Comparison of ENCODE assay signal across 18 cellular contexts in the genomic region with DNA sequence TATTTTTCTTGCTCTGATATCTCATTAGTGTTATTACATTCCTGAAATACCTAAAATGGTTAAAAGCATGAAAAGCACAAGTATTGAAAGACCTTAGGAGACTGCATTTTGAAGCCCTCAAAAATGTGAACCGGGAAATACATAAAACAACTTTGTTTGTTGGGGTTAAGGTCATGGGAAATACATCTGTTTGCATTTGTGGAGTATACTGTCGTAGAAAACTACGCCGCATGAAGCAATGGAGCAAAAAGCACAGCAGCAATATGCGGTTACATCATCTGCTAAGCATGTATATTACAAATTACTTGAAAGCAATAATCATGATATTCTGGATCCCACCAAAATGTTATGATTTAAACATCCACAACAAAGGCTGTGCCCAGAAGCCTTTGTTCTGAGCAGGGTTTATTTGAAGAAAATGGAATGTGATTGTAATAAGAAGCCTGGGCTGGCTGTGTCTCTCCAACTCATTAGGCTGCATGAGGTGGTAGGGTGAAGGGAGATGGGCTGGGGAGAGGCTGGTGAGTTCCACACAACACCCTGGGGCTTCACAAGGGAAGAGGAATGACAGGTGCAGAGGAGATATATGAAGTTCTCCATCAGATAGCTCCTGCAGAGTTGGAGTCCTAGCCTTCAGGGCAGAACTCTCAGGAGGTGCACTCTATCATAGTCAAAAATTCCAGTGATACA.
DNase-seq lines count a peak whose midpoint lies in the region; ATAC-seq, FAIRE-seq and TF ChIP-seq lines count a peak whose summit lies in the region.
"Had no signal": no experiment of that assay in that cellular context is flagged by ENCODE, and none has a peak within 500 bp of the region (broad histone marks: within the 10 kb centered on the region; RNA-seq: fewer than 3 reads in every experiment).

No MANE protein-coding gene starts in this region.

- peak overlapping the region; percentile 74 for H3K27ac Mint-ChIP-seq in astrocyte (ENCODE audit: unreplicated experiment)
- H3K27ac Mint-ChIP-seq: activated T-helper 2 cell treated with anti-CD3 and anti-CD28 coated beads, Interferon-gamma antibody, Interleukin-2, Interleukin-4, amounts not matched to agents 10 μg/mL and 5 μg/mL and 100 μg/mL, durations not matched to agents 14 hours and 24 hours and 36 hours had no signal

- DNase-seq in GM04504 (ENCODE audit: low read depth) (peak; percentile 24), astrocyte (ENCODE audit: low read depth) (peak; percentile 76), foreskin fibroblast (peak; percentile 39 to 59), retinal pigment epithelial cell (ENCODE audit: low read depth) (peak; percentile 61), NCI-H526 (lab: John Stamatoyannopoulos, UW) (no peak), adrenal gland (no peak), DMS79 (lab: John Stamatoyannopoulos, UW) (no peak)
- DNase-seq: activated CD8-positive, alpha-beta memory T cell treated with anti-CD3 and anti-CD28 coated beads for 24 hours; aorta; effector CD8-positive, alpha-beta T cell; mucosa of descending colon; NCI-H1694 treated with DMSO at 0.1 percent for 48 hours; NCI-H510A treated with DMSO at 0.1 percent for 48 hours; stimulated activated CD4-positive, alpha-beta T cell treated with anti-CD3 and anti-CD28 coated beads, Interleukin-15, amount 100 ng/mL, for 24 hours had no signal

- H3K4me3 Mint-ChIP-seq in astrocyte (ENCODE audit: unreplicated experiment), result no peak overlapping the region

- no peak overlapping the region for H3K9ac ChIP-seq in astrocyte (ENCODE audit: low read length)
- H3K9ac ChIP-seq: parathyroid adenoma had no signal

- H3K36me3 ChIP-seq in astrocyte (ENCODE audit: insufficient read depth, low read length) (no peaks in the 10 kb centered on the region), adrenal gland (replicated peaks in 1 of 2) (no peaks in the 10 kb centered on the region)

- H3K36me3 Mint-ChIP-seq in astrocyte (ENCODE audit: low read depth, unreplicated experiment), result no peaks in the 10 kb centered on the region

- no peak for TF ChIP-seq POLR2A in adrenal gland (IDR thresholded peaks at IDR 0.05)

- H3K27me3 ChIP-seq in astrocyte (ENCODE audit: insufficient read depth, low read length) (no peaks in the 10 kb centered on the region), adrenal gland (no peaks in the 10 kb centered on the region)

- no peak for TF ChIP-seq CTCF in astrocyte (IDR thresholded peaks at IDR 0.05; ENCODE audit: insufficient read depth, low read depth, low read length)
- TF ChIP-seq CTCF in foreskin fibroblast (IDR thresholded peaks at IDR 0.05; ENCODE audit: low read depth, low read length), result no peak
- TF ChIP-seq CTCF in retinal pigment epithelial cell (conservative IDR thresholded peaks at IDR 0.05; ENCODE audit: low read depth, low read length), result no peak
- no peak for TF ChIP-seq CTCF in adrenal gland (IDR thresholded peaks at IDR 0.05)

- no peaks in the 10 kb centered on the region for H4K20me1 ChIP-seq in astrocyte (ENCODE audit: insufficient read depth, low read length)

- no peaks in the 10 kb centered on the region for H3K27me3 Mint-ChIP-seq in astrocyte (ENCODE audit: low read depth, unreplicated experiment)

- peak overlapping the region; percentile 25 for H3K27ac ChIP-seq in astrocyte (ENCODE audit: low read depth, low read length)
- no peak overlapping the region for H3K27ac ChIP-seq in adrenal gland
- H3K27ac ChIP-seq: parathyroid adenoma had no signal

- WGBS in adrenal gland, 4 donors, result 62 to 81% (median 73%) methylated on average over 5 of the region's 5 CpGs

- H2AFZ ChIP-seq in astrocyte (ENCODE audit: low read depth, low read length), result no peak overlapping the region
- H2AFZ ChIP-seq: parathyroid adenoma had no signal

- H3K4me1 ChIP-seq in astrocyte (ENCODE audit: insufficient read depth, low read length) (peaks cover 9% of the 10 kb centered on the region), adrenal gland (replicated peaks in 1 of 2) (no peaks in the 10 kb centered on the region)
- H3K4me1 ChIP-seq: parathyroid adenoma had no signal

- H3K9me3 ChIP-seq in astrocyte (ENCODE audit: insufficient read depth, low read depth, low read length), result no peaks in the 10 kb centered on the region
- no peaks in the 10 kb centered on the region for H3K9me3 ChIP-seq in adrenal gland (replicated peaks in 1 of 3)
- H3K9me3 ChIP-seq: mucosa of descending colon had no signal

- H3K4me3 ChIP-seq in astrocyte (ENCODE audit: insufficient read depth, low read depth, low read length) (no peak overlapping the region), foreskin fibroblast (ENCODE audit: low read depth in 1 of 2, low read length in 2 of 2) (no peak overlapping the region), retinal pigment epithelial cell (ENCODE audit: low read length) (no peak overlapping the region), adrenal gland (no peak overlapping the region)
- H3K4me3 ChIP-seq: mucosa of descending colon had no signal

- H3K4me1 Mint-ChIP-seq in astrocyte (ENCODE audit: low read depth, unreplicated experiment), result peaks cover 18% of the 10 kb centered on the region

- peak overlapping the region; percentile 50 for H3K4me2 ChIP-seq in astrocyte (ENCODE audit: low read length)

- H3K79me2 ChIP-seq in astrocyte (ENCODE audit: insufficient read depth, low read length), result no peaks in the 10 kb centered on the region
- H3K79me2 ChIP-seq: parathyroid adenoma had no signal

- ATAC-seq in HG03571 (IDR thresholded peaks at IDR 0.05; ENCODE audit: unreplicated experiment), result no peak
- ATAC-seq: mucosa of descending colon had no signal

- H3K9me3 Mint-ChIP-seq in astrocyte (ENCODE audit: unreplicated experiment), result no peaks in the 10 kb centered on the region
- H3K9me3 Mint-ChIP-seq: activated T-helper 2 cell treated with anti-CD3 and anti-CD28 coated beads, Interferon-gamma antibody, Interleukin-2, Interleukin-4, amounts not matched to agents 10 μg/mL and 5 μg/mL and 100 μg/mL, durations not matched to agents 14 hours and 24 hours and 36 hours had no signal

- intact Hi-C loops in adrenal gland (cut with DNase I), result no loop called here

- FAIRE-seq in astrocyte (lab: Jason Lieb, UNC), result no peak
- FAIRE-seq: GM12891 had no signal

Comparison
In these comparisons a context has a peak if more than half of its experiments do, and no peak if none do; other contexts are left out.
1. DNase-seq: peak in GM04504 (single experiment), astrocyte (single experiment), foreskin fibroblast (2 of 2) and retinal pigment epithelial cell (single experiment); none in NCI-H526 (0 of 2), adrenal gland (0 of 7) and DMS79 (single experiment).